7 cellular contexts compared by ENCODE assay signal in genomic region chr6:98471444-98471843, GRCh38.
"Had no signal": no experiment of that assay in that cellular context is flagged by ENCODE, and none has a peak within 500 bp of the region (broad histone marks: within the 10 kb centered on the region; RNA-seq: fewer than 3 reads in every experiment).

No MANE protein-coding gene starts in this region.

- FAIRE-seq: HTR-8/SVneo, K562 had no signal

- H3K4me3 ChIP-seq: K562 had no signal

- H3K27ac ChIP-seq: HL-60, KMS-11 had no signal

- ATAC-seq: K562 had no signal

- DNase-seq: IMR-90, KBM-7, KG1 had no signal

- H3K9ac ChIP-seq: KMS-11 had no signal

- H3K4me2 ChIP-seq: KMS-11 had no signal
